In genomic region chr11:33542921-33543320, GRCh38 we compare ENCODE assay signal across 9 cellular contexts.
DNase-seq lines count a peak whose midpoint lies in the region; ATAC-seq and TF ChIP-seq lines count a peak whose summit lies in the region.
"Had no signal": no experiment of that assay in that cellular context is flagged by ENCODE, and none has a peak within 500 bp of the region (broad histone marks: within the 10 kb centered on the region; RNA-seq: fewer than 3 reads in every experiment).

No MANE protein-coding gene starts in this region.

- H3K36me3 Mint-ChIP-seq in progenitor cell of endocrine pancreas (ENCODE audit: insufficient read depth) = no peaks in the 10 kb centered on the region

- no peak for TF ChIP-seq POLR2A in NB4 (IDR thresholded peaks at IDR 0.05; ENCODE audit: extremely low read depth, insufficient read length)

- H3K27ac Mint-ChIP-seq in progenitor cell of endocrine pancreas = no peak overlapping the region
- H3K27ac Mint-ChIP-seq: dendritic cell treated with granulocyte-macrophage colony-stimulating factor and Interleukin-4, amounts not matched to agents 40 ng/mL and 50 ng/mL, for 4 days had no signal

- H3K4me3 Mint-ChIP-seq in progenitor cell of endocrine pancreas (ENCODE audit: low read depth) = no peak overlapping the region
- H3K4me3 Mint-ChIP-seq: dendritic cell treated with granulocyte-macrophage colony-stimulating factor and Interleukin-4, amounts not matched to agents 40 ng/mL and 50 ng/mL, for 4 days had no signal

- H3K4me1 Mint-ChIP-seq in progenitor cell of endocrine pancreas (ENCODE audit: low read depth) = no peaks in the 10 kb centered on the region

- H3K4me3 ChIP-seq in NB4 (ENCODE audit: low read depth, low read length) = no peak overlapping the region

- TF ChIP-seq CTCF in NB4 (IDR thresholded peaks at IDR 0.05; ENCODE audit: low read depth, low read length) = peak; percentile 81
- peak; percentile 67 for TF ChIP-seq CTCF in progenitor cell of endocrine pancreas (IDR thresholded peaks at IDR 0.05; ENCODE audit: unreplicated experiment)

- ATAC-seq in HG03280 (IDR thresholded peaks at IDR 0.05; ENCODE audit: unreplicated experiment) (no peak), HG02852 (IDR thresholded peaks at IDR 0.05; ENCODE audit: unreplicated experiment) (no peak)

- peaks cover 14% of the 10 kb centered on the region for H3K27me3 Mint-ChIP-seq in progenitor cell of endocrine pancreas

- peak; percentile 14 to 25 for DNase-seq in activated CD4-positive, alpha-beta T cell treated with anti-CD3 and anti-CD28 coated beads for 24 hours (ENCODE audit: low read depth in 2 of 2)
- DNase-seq in activated CD4-positive, alpha-beta T cell treated with anti-CD3 and anti-CD28 coated beads for 1 hour = no peak
- peak; percentile 45 for DNase-seq in NB4 (ENCODE audit: low read depth)
- DNase-seq in activated T-cell treated with anti-CD3 and anti-CD28 coated beads for 24 hours (ENCODE audit: low read depth) = peak; percentile 16
- DNase-seq in germinal center (ENCODE audit: low spot score) = peak; percentile 58
- DNase-seq in progenitor cell of endocrine pancreas (ENCODE audit: low spot score, unreplicated experiment) = peak; percentile 34

- H3K9me3 Mint-ChIP-seq in progenitor cell of endocrine pancreas (ENCODE audit: low read depth) = no peaks in the 10 kb centered on the region
- H3K9me3 Mint-ChIP-seq: dendritic cell treated with granulocyte-macrophage colony-stimulating factor and Interleukin-4, amounts not matched to agents 40 ng/mL and 50 ng/mL, for 4 days had no signal
